In the genomic region with DNA sequence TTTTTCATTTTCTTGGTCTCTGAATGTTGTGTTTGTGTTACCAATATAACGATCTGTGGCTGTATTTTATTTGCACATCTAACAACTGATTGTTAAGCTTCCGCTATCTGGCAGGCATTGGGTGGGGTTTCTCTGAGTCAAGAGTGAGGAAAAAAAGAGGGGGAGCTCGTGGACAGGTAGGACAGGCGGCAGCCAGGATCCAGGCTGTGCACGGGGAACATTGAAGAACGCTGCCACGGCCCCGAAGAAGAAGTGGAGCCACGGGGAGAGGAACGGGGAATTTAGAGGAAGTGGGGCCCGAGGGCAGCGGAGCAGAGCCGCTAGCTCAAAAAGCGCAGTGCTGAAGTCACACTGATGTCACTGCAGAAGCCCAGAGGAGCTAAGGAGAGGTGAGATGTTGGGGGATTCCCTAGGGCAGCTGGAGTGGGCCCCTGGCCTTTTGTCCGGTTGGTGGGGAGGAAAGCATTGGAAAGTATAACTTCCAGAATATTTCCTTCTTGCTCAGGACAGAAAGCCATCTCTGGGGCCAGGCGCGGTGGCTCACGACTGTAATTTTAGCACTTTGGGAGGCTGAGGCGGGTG, we compare ENCODE assay signal across 7 cellular contexts. TPM values are rescaled to one million over a fixed set of nuclear protein-coding genes. Genes with fewer than 3 reads are reported as not detected.
DNase-seq lines count a peak whose midpoint lies in the region; ATAC-seq and TF ChIP-seq lines count a peak whose summit lies in the region.

No MANE protein-coding gene starts in this region.

- H3K27me3 ChIP-seq in PC-9 (ENCODE audit: insufficient read depth, low read depth) (no peaks in the 10 kb centered on the region), iPS-15b (ENCODE audit: control insufficient read depth, insufficient read depth, low read length) (peaks cover 24% of the 10 kb centered on the region)

- H4K20me1 ChIP-seq in PC-9 (ENCODE audit: insufficient read depth), result no peaks in the 10 kb centered on the region

- H3K9me2 ChIP-seq in PC-9 (ENCODE audit: insufficient read depth), result no peaks in the 10 kb centered on the region

- H3K4me1 ChIP-seq in PC-9 (replicated peaks; ENCODE audit: insufficient read depth) (0 out of 2 replicates have a peak, but pooled peaks cover 7% of the 10 kb centered on the region), iPS-15b (ENCODE audit: control insufficient read depth, insufficient read depth, low read length) (peaks cover 6% of the 10 kb centered on the region)

- no peak overlapping the region for H3K9ac ChIP-seq in iPS-15b (ENCODE audit: low read depth, low read length)

- H3K4me2 ChIP-seq in PC-9, result peak overlapping the region; percentile 87

- H3K4me3 ChIP-seq in PC-9 (peak overlapping the region; percentile 55), iPS-15b (ENCODE audit: low read depth, low read length) (peak overlapping the region; percentile 2)

- no peaks in the 10 kb centered on the region for H3K79me2 ChIP-seq in PC-9 (ENCODE audit: low read depth)

- H3F3A ChIP-seq in PC-9 (ENCODE audit: insufficient read depth, low read depth), result 0 out of 2 replicates have a peak, but pooled peaks cover 5% of the 10 kb centered on the region

- H3K36me3 ChIP-seq in PC-9 (ENCODE audit: low read depth) (no peaks in the 10 kb centered on the region), iPS-15b (ENCODE audit: control insufficient read depth, insufficient read depth, low read length) (no peaks in the 10 kb centered on the region)

- H2AFZ ChIP-seq in PC-9, result peak overlapping the region; percentile 75

- no peaks in the 10 kb centered on the region for H3K9me3 ChIP-seq in PC-9 (ENCODE audit: insufficient read depth, low read depth)
- no peaks in the 10 kb centered on the region for H3K9me3 ChIP-seq in iPS-15b (ENCODE audit: control insufficient read depth, insufficient read depth, low read length)

- intact Hi-C loops in PC-9 (cut with micrococcal nuclease; ENCODE audit: unreplicated experiment), result loop anchor here (5.0 kb wide), 1 partner anchor 160 kb away; no protein-coding TSS in a partner anchor

- no peak for TF ChIP-seq CTCF in PC-9 (conservative IDR thresholded peaks at IDR 0.05)

- DNase-seq in PC-9, result peak in 1 of 2 experiments; percentile 19
- DNase-seq in activated naive CD4-positive, alpha-beta T cell treated with anti-CD3 and anti-CD28 coated beads, Interleukin-2, amount 50 U/mL, for 16 hours, result peak; percentile 49
- peak; percentile 34 to 42 for DNase-seq in stimulated activated CD4-positive, alpha-beta T cell treated with anti-CD3 and anti-CD28 coated beads, Interleukin-4, amount 100 ng/mL, for 48 hours (ENCODE audit: low read depth in 2 of 2)
- DNase-seq in occipital lobe (lab: John Stamatoyannopoulos, UW), result no peak

- POLR2A ChIA-PET in PC-9 (lab: Charles Lee; ENCODE audit: unreplicated experiment), result no interaction called here

- peak; percentile 76 for ATAC-seq in GM18907 (IDR thresholded peaks at IDR 0.05; ENCODE audit: unreplicated experiment)
- peak; percentile 67 for ATAC-seq in HG02973 (IDR thresholded peaks at IDR 0.05; ENCODE audit: unreplicated experiment)

- CTCF ChIA-PET in PC-9 (lab: Charles Lee), result interaction anchor here (0.6 to 1.5 kb wide), 12 partner anchors 9 to 255 kb away, joined by 3 to 19 read pairs (median 5); partner anchors contain the start of gene DNMT3A

- BruUV-seq in PC-9 (replicated peaks; lab: Mats Ljungman, UMichigan), result no TSS peak

- H3K27ac ChIP-seq in PC-9, result no peak overlapping the region

RNA-seq across cellular contexts. Expression of gene DNMT3A, which starts 20.9 kb away (rescaled TPM):
- 38.9 and 43.1 TPM in 2 replicates for total RNA-seq in PC-9 (2021)
- 53.3 TPM for total RNA-seq in occipital lobe
